23 cellular contexts compared by ENCODE assay signal in genomic region chr2:112147796-112148195, GRCh38. TPM values are rescaled to one million over a fixed set of nuclear protein-coding genes. Genes with fewer than 3 reads are reported as not detected.
DNase-seq lines count a peak whose midpoint lies in the region; ATAC-seq and TF ChIP-seq lines count a peak whose summit lies in the region.
"Had no signal": no experiment of that assay in that cellular context is flagged by ENCODE, and none has a peak within 500 bp of the region (broad histone marks: within the 10 kb centered on the region; RNA-seq: fewer than 3 reads in every experiment).

No MANE protein-coding gene starts in this region.

- WGBS in testis, 2 donors: 88 to 90% methylated on average over 11 to 12 of the region's 12 CpGs

- peak overlapping the region; percentile 74 for H3K9ac ChIP-seq in adipocyte (ENCODE audit: low read length)

- TF ChIP-seq POLR2A in testis (IDR thresholded peaks at IDR 0.05): no peak

- DNase-seq in adipocyte (ENCODE audit: low read depth): no peak
- peak; percentile 40 for DNase-seq in fibroblast of the aortic adventitia (ENCODE audit: low read depth)
- peak; percentile 8 for DNase-seq in testis
- no peak for DNase-seq in effector CD8-positive, alpha-beta T cell (lab: John Stamatoyannopoulos, UW)
- no peak for DNase-seq in CD1c-positive myeloid dendritic cell (ENCODE audit: extremely low spot score)
- DNase-seq: activated CD4-positive, CD25-positive, alpha-beta regulatory T cell; activated naive CD8-positive, alpha-beta T cell treated with anti-CD3 and anti-CD28 coated beads, Interleukin-2, amount 50 U/mL, for 24 hours; AML-193; DMS79 treated with DMSO at 0.1 percent for 48 hours; naive B cell; NCI-H1694; NCI-H82; PC-9; substantia nigra had no signal

- H3K27ac Mint-ChIP-seq in nephron: peak overlapping the region; percentile 20 to 84 (median 76)
- H3K27ac Mint-ChIP-seq: activated naive CD8-positive, alpha-beta T cell treated with anti-CD3 and anti-CD28 coated beads, Interleukin-2, amount 50 U/mL, for 24 hours; activated T-helper 17 cell treated with anti-CD3 and anti-CD28 coated beads, Interleukin-2, amount 50 U/mL, for 72 hours; IgD-negative memory B cell had no signal

- TF ChIP-seq CTCF in fibroblast of the aortic adventitia (IDR thresholded peaks at IDR 0.05; ENCODE audit: insufficient read depth, low read length): no peak
- TF ChIP-seq CTCF in nephron (IDR thresholded peaks at IDR 0.05; ENCODE audit: unreplicated experiment in 3 of 3): no peak
- TF ChIP-seq CTCF in testis (IDR thresholded peaks at IDR 0.05): no peak

- H3K9me3 ChIP-seq in adipocyte (ENCODE audit: control insufficient read depth, low read length) (no peaks in the 10 kb centered on the region), testis (no peaks in the 10 kb centered on the region)
- H3K9me3 ChIP-seq: MG63, pancreas had no signal

- H3K27me3 ChIP-seq in adipocyte (replicated peaks; ENCODE audit: control insufficient read depth, insufficient read depth, low read length) (no peaks in the 10 kb centered on the region), testis (no peaks in the 10 kb centered on the region)
- H3K27me3 ChIP-seq: cardiac muscle cell, MG63, pancreas had no signal

- H3K4me3 Mint-ChIP-seq in nephron: peak overlapping the region in 2 of 3 experiments; percentile 9 to 13
- H3K4me3 Mint-ChIP-seq: activated naive CD8-positive, alpha-beta T cell treated with anti-CD3 and anti-CD28 coated beads, Interleukin-2, amount 50 U/mL, for 24 hours; activated T-helper 17 cell treated with anti-CD3 and anti-CD28 coated beads, Interleukin-2, amount 50 U/mL, for 72 hours; IgD-negative memory B cell; naive B cell had no signal

- ATAC-seq in GM19395 (IDR thresholded peaks at IDR 0.05; ENCODE audit: unreplicated experiment): no peak
- ATAC-seq: activated naive CD8-positive, alpha-beta T cell treated with anti-CD3 and anti-CD28 coated beads, Interleukin-2, amount 50 U/mL, for 24 hours; activated T-helper 17 cell treated with anti-CD3 and anti-CD28 coated beads, Interleukin-2, amount 50 U/mL, for 72 hours had no signal

- H3K4me3 ChIP-seq in adipocyte (ENCODE audit: low read length): peak overlapping the region; percentile 51
- no peak overlapping the region for H3K4me3 ChIP-seq in fibroblast of the aortic adventitia (ENCODE audit: low read depth, low read length)
- no peak overlapping the region for H3K4me3 ChIP-seq in testis
- H3K4me3 ChIP-seq: cardiac muscle cell, MG63, pancreas, PC-9, SK-N-MC had no signal

- H3K4me1 ChIP-seq in adipocyte (ENCODE audit: control insufficient read depth, insufficient read depth, low read length): peaks cover 51% of the 10 kb centered on the region
- no peaks in the 10 kb centered on the region for H3K4me1 ChIP-seq in testis
- H3K4me1 ChIP-seq: pancreas had no signal

- H3K27me3 Mint-ChIP-seq in nephron (ENCODE audit: low read depth): peaks cover 5% of the 10 kb centered on the region
- H3K27me3 Mint-ChIP-seq: activated naive CD8-positive, alpha-beta T cell treated with anti-CD3 and anti-CD28 coated beads, Interleukin-2, amount 50 U/mL, for 24 hours; activated T-helper 17 cell treated with anti-CD3 and anti-CD28 coated beads, Interleukin-2, amount 50 U/mL, for 72 hours had no signal

- no peaks in the 10 kb centered on the region for H3K36me3 ChIP-seq in adipocyte (ENCODE audit: control insufficient read depth, insufficient read depth, low read length, severe bottlenecking)
- H3K36me3 ChIP-seq in testis (ENCODE audit: low read depth, missing control alignments): no peaks in the 10 kb centered on the region
- H3K36me3 ChIP-seq: cardiac muscle cell, MG63, pancreas had no signal

- H3K9me3 Mint-ChIP-seq in nephron: no peaks in the 10 kb centered on the region
- H3K9me3 Mint-ChIP-seq: activated naive CD8-positive, alpha-beta T cell treated with anti-CD3 and anti-CD28 coated beads, Interleukin-2, amount 50 U/mL, for 24 hours; activated T-helper 17 cell treated with anti-CD3 and anti-CD28 coated beads, Interleukin-2, amount 50 U/mL, for 72 hours; IgD-negative memory B cell; naive B cell had no signal

- peaks cover 30% of the 10 kb centered on the region for H3K4me1 Mint-ChIP-seq in nephron
- H3K4me1 Mint-ChIP-seq: activated naive CD8-positive, alpha-beta T cell treated with anti-CD3 and anti-CD28 coated beads, Interleukin-2, amount 50 U/mL, for 24 hours; activated T-helper 17 cell treated with anti-CD3 and anti-CD28 coated beads, Interleukin-2, amount 50 U/mL, for 72 hours; naive B cell had no signal

- no peak overlapping the region for H3K27ac ChIP-seq in testis
- H3K27ac ChIP-seq: cardiac muscle cell, HL-60, pancreas, PC-9, SK-N-MC had no signal

- intact Hi-C loops in testis (cut with DNase I; ENCODE audit: low total_unique reads): no loop called here

- no peaks in the 10 kb centered on the region for H3K36me3 Mint-ChIP-seq in nephron (ENCODE audit: low read depth)
- H3K36me3 Mint-ChIP-seq: IgD-negative memory B cell, naive B cell had no signal

RNA-seq across cellular contexts. Expression of gene FBLN7, which starts 9.6 kb away (rescaled TPM):
- total RNA-seq in fibroblast of the aortic adventitia (ENCODE audit: low replicate concordance): 3.2 and 7.8 TPM in 2 replicates
- total RNA-seq in testis: 1 to 10 TPM in 1 of 2 donors, under 1 TPM in 1; 0.79 to 3.3 TPM
- polyA plus RNA-seq in testis (ENCODE audit: insufficient read depth, low read depth, low replicate concordance): 3.1 TPM

Comparison
In these comparisons a context has a peak if more than half of its experiments do, and no peak if none do; other contexts are left out.
1. DNase-seq: peak in fibroblast of the aortic adventitia (single experiment) and testis (single experiment); none in adipocyte (single experiment), effector CD8-positive, alpha-beta T cell (single experiment) and CD1c-positive myeloid dendritic cell (single experiment).